8 cellular contexts compared by ENCODE assay signal in genomic region chr9:91192785-91193657, GRCh38.
DNase-seq lines count a peak whose midpoint lies in the region; ATAC-seq and TF ChIP-seq lines count a peak whose summit lies in the region.

No MANE protein-coding gene starts in this region.

- H3K4me1 ChIP-seq in liver (ENCODE audit: control insufficient read depth in 4 of 4, insufficient read depth in 4 of 4, low read length in 3 of 4), result peaks cover 9 to 36% (median 15%) of the 10 kb centered on the region in 4 donors

- DNase-seq in GF-D8 (lab: John Stamatoyannopoulos, UW) (peak; percentile 64), NCI-H2196 treated with DMSO at 0.1 percent for 48 hours (lab: John Stamatoyannopoulos, UW; ENCODE audit: unreplicated experiment) (peak; percentile 57), dermis microvascular lymphatic vessel endothelial cell (ENCODE audit: low read depth in 2 of 2) (peak; percentile 57 to 97)
- peak; percentile 90 for DNase-seq in activated CD4-positive, alpha-beta T cell treated with anti-CD3 and anti-CD28 coated beads for 48 hours
- peak; percentile 73 for DNase-seq in stimulated activated CD4-positive, alpha-beta T cell treated with anti-CD3 and anti-CD28 coated beads, Interleukin-2, amount 100 ng/mL, for 4 hours (ENCODE audit: low read depth)

- no peaks in the 10 kb centered on the region for H3K36me3 ChIP-seq in liver (ENCODE audit: control insufficient read depth in 4 of 4, insufficient read depth in 3 of 4, low read depth in 1 of 4, low read length in 3 of 4)

- H3K4me3 ChIP-seq in liver (ENCODE audit: low read depth in 1 of 3, low read length in 3 of 3), result peak overlapping the region; percentile 50 to 73 (median 70)

- TF ChIP-seq RAD21 in liver (IDR thresholded peaks at IDR 0.05), result peak in 1 of 2 donors; percentile 19

- WGBS in liver, result under 1% methylated on average over 42 of the region's 42 CpGs

- peak; percentile 39 for ATAC-seq in HG02642 (IDR thresholded peaks at IDR 0.05; ENCODE audit: poor library complexity, unreplicated experiment)
- ATAC-seq in GM18519 (IDR thresholded peaks at IDR 0.05; ENCODE audit: low FRiP score, unreplicated experiment), result no peak

- H3K27me3 ChIP-seq in liver (ENCODE audit: control insufficient read depth in 4 of 4, insufficient read depth in 4 of 4, low read length in 3 of 4), result no peaks in the 10 kb centered on the region

- no peak for TF ChIP-seq CTCF in liver (IDR thresholded peaks at IDR 0.05; ENCODE audit: low read depth, low read length, missing input control)

- no peaks in the 10 kb centered on the region for H3K9me3 ChIP-seq in liver (ENCODE audit: control insufficient read depth in 4 of 4, low read length in 3 of 4)

- peak overlapping the region; percentile 93 to 97 for H3K9ac ChIP-seq in liver (ENCODE audit: low read depth in 1 of 2, low read length in 2 of 2)

- peak overlapping the region; percentile 98 to 99 for H3K27ac ChIP-seq in liver (ENCODE audit: low read depth in 1 of 2, low read length in 2 of 2)

TF ChIP-seq in liver, 16 proteins besides CTCF, POLR2A, EP300 and RAD21:
- TF ChIP-seq SP1 (IDR thresholded peaks at IDR 0.05), result no peak
- TF ChIP-seq REST (IDR thresholded peaks at IDR 0.05), result no peak
- TF ChIP-seq EGR1 (IDR thresholded peaks at IDR 0.05; ENCODE audit: low read depth in 2 of 2), result no peak
- TF ChIP-seq HNF4G (IDR thresholded peaks at IDR 0.05), result no peak
- peak; percentile 70 to 75 for TF ChIP-seq JUND (IDR thresholded peaks at IDR 0.05)
- TF ChIP-seq ATF3 (IDR thresholded peaks at IDR 0.05), result peak; percentile 25
- no peak for TF ChIP-seq MAX (IDR thresholded peaks at IDR 0.05)
- peak; percentile 11 for TF ChIP-seq ZBTB33 (IDR thresholded peaks at IDR 0.05)
- TF ChIP-seq FOXA1 (IDR thresholded peaks at IDR 0.05), result no peak
- TF ChIP-seq TAF1 (conservative IDR thresholded peaks at IDR 0.05), result no peak
- TF ChIP-seq GABPA (IDR thresholded peaks at IDR 0.05 in 1 of 2, conservative IDR thresholded peaks at IDR 0.05 in 1 of 2), result no peak
- no peak for TF ChIP-seq YY1 (IDR thresholded peaks at IDR 0.05)
- TF ChIP-seq NR2F2 (IDR thresholded peaks at IDR 0.05), result no peak
- TF ChIP-seq RXRA (IDR thresholded peaks at IDR 0.05), result peak in 1 of 2 donors; percentile 26
- no peak for TF ChIP-seq HNF4A (conservative IDR thresholded peaks at IDR 0.05)
- TF ChIP-seq FOXA2 (IDR thresholded peaks at IDR 0.05), result no peak
